In the genomic region with DNA sequence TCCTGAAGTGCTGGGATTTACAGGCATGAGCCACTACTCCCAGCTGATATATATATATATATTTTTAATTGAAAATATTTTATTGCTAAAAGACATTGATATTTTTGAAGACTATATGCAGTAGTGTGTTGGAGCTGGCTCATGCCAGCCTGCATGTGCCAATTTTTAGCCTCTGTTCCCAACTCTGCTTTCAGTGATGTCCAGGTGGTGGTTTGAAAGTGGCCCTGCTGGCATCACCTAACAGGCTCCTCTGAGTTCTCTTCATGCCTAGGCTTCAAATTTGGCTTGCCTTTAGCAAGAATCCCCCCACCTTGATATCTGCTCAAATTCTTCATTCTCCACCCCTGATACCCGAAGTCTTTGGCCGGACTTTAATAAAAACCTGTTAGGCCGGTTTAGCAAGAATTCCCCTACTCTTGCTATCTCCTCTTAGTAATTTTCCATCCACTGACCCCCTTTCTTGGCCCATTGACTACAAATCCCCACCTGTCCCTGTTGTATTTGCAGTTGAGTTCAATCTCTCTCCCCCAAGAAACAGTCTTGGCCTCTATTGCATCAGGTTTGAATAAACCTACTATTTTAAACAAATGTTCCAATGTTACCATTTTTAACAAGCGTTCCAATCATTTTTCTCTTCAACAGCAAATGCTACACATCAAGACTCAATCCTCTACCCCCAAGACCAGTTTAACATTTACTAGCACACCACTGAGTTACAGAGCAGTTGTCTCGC, we compare ENCODE assay signal across 28 cellular contexts. TPM values are rescaled to one million over a fixed set of nuclear protein-coding genes. Genes with fewer than 3 reads are reported as not detected.
DNase-seq lines count a peak whose midpoint lies in the region; ATAC-seq, FAIRE-seq and TF ChIP-seq lines count a peak whose summit lies in the region.
"Had no signal": no experiment of that assay in that cellular context is flagged by ENCODE, and none has a peak within 500 bp of the region (broad histone marks: within the 10 kb centered on the region; RNA-seq: fewer than 3 reads in every experiment).

No MANE protein-coding gene starts in this region.

- H2AFZ ChIP-seq in H1 (ENCODE audit: low read length): no peak overlapping the region
- H2AFZ ChIP-seq in trophoblast cell (ENCODE audit: insufficient read depth, low read length, poor library complexity): no peak overlapping the region

- peak overlapping the region; percentile 32; the same call in 1 of the 2 replicates for H3K18ac ChIP-seq in H1 (ENCODE audit: extremely low read depth, low read length)
- H3K18ac ChIP-seq in trophoblast cell (ENCODE audit: low read length): peak overlapping the region; percentile 56

- peak; percentile 13 for FAIRE-seq in H1 (lab: Jason Lieb, UNC)
- FAIRE-seq: GM18507 had no signal

- H3K14ac ChIP-seq in H1 (ENCODE audit: insufficient read length): no peak overlapping the region
- H3K14ac ChIP-seq in trophoblast cell (ENCODE audit: low read length): no peak overlapping the region

- H3K9ac ChIP-seq in H1 (replicated peaks in 1 of 4; ENCODE audit: extremely low read depth in 1 of 4, low read depth in 3 of 4, low read length in 3 of 4) (no peak overlapping the region), trophoblast cell (ENCODE audit: low read length) (no peak overlapping the region)
- H3K9ac ChIP-seq: KMS-11 had no signal

- no peak overlapping the region for H4K12ac ChIP-seq in trophoblast cell (ENCODE audit: low read depth, low read length)

- H3K36me3 ChIP-seq in H1 (ENCODE audit: control insufficient read depth in 2 of 4, insufficient read depth in 4 of 4, low read length in 3 of 4) (no peaks in the 10 kb centered on the region), trophoblast cell (ENCODE audit: control insufficient read depth in 1 of 2, insufficient read depth in 2 of 2, low read length in 2 of 2) (no peaks in the 10 kb centered on the region), gastrocnemius medialis (no peaks in the 10 kb centered on the region)
- H3K36me3 ChIP-seq: HAP-1, Peyer's patch, spleen, tibial nerve had no signal

- no peaks in the 10 kb centered on the region for H3K79me1 ChIP-seq in H1 (ENCODE audit: low read depth, low read length)
- H3K79me1 ChIP-seq in trophoblast cell (ENCODE audit: low read length): peaks cover 4% of the 10 kb centered on the region

- no peak overlapping the region for H2BK15ac ChIP-seq in H1 (ENCODE audit: low read length)

- no peaks in the 10 kb centered on the region for H3K9me3 Mint-ChIP-seq in T-cell
- H3K9me3 Mint-ChIP-seq: activated CD4-positive, alpha-beta T cell treated with anti-CD3 and anti-CD28 coated beads, Interleukin-2, amount 10 ng/mL, durations not matched to agents 7 days and 5 days; activated T-helper 17 cell treated with anti-CD3 and anti-CD28 coated beads, Interleukin-2, amount 50 U/mL, for 72 hours; CD14-positive monocyte had no signal

- H3K23me2 ChIP-seq in H1 (ENCODE audit: low read depth, low read length): no peaks in the 10 kb centered on the region

- no peak for ATAC-seq in gastrocnemius medialis
- no peak for ATAC-seq in T-cell (replicated peaks in 1 of 4)
- ATAC-seq: activated T-helper 17 cell treated with anti-CD3 and anti-CD28 coated beads, Interleukin-2, amount 50 U/mL, for 72 hours; foreskin keratinocyte had no signal

- peaks cover 7 to 19% (median 13%) of the 10 kb centered on the region in 4 experiments; a peak in 5 of 7 replicates for H3K4me1 ChIP-seq in H1 (replicated peaks in 1 of 4; ENCODE audit: control insufficient read depth in 3 of 4, insufficient read depth in 4 of 4, low read length in 3 of 4)
- H3K4me1 ChIP-seq in trophoblast cell (ENCODE audit: control insufficient read depth in 1 of 2, insufficient read depth in 2 of 2, low read length in 2 of 2): peaks cover 12 to 13% of the 10 kb centered on the region in 2 experiments
- H3K4me1 ChIP-seq in gastrocnemius medialis: no peaks in the 10 kb centered on the region
- H3K4me1 ChIP-seq: foreskin keratinocyte, Peyer's patch, spleen had no signal

- H3K23ac ChIP-seq in H1 (ENCODE audit: insufficient read length): no peak overlapping the region
- H3K23ac ChIP-seq in trophoblast cell (ENCODE audit: low read length): no peak overlapping the region

- peak overlapping the region; percentile 91 for H2BK120ac ChIP-seq in H1 (replicated peaks; ENCODE audit: low read depth, low read length)
- peak overlapping the region; percentile 73 for H2BK120ac ChIP-seq in trophoblast cell (ENCODE audit: insufficient read depth, low read length, poor library complexity)

- no peaks in the 10 kb centered on the region for H3K79me2 ChIP-seq in H1 (ENCODE audit: control insufficient read depth in 1 of 2, insufficient read depth in 2 of 2, low read length in 2 of 2)
- no peaks in the 10 kb centered on the region for H3K79me2 ChIP-seq in trophoblast cell (ENCODE audit: control insufficient read depth, insufficient read depth, low read length, poor library complexity)

- H2BK5ac ChIP-seq in H1 (ENCODE audit: low read depth, low read length) (peak overlapping the region; percentile 86; the same call in 1 of the 2 replicates), trophoblast cell (ENCODE audit: low read depth, low read length, poor library complexity) (peak overlapping the region; percentile 24)

- H2BK12ac ChIP-seq in H1 (ENCODE audit: low read depth, low read length) (peak overlapping the region; percentile 87; the same call in 1 of the 2 replicates), trophoblast cell (ENCODE audit: low read length) (peak overlapping the region; percentile 88)

- H3K36me3 Mint-ChIP-seq in T-cell: no peaks in the 10 kb centered on the region
- H3K36me3 Mint-ChIP-seq: activated naive CD8-positive, alpha-beta T cell; CD14-positive monocyte had no signal

- H3K4me3 ChIP-seq in H1 (ENCODE audit: extremely low read depth in 1 of 4, insufficient read depth in 2 of 4, low read depth in 3 of 4, low read length in 4 of 4) (peak overlapping the region in 1 of 4 experiments; percentile 12; a peak in 1 of 8 replicates), trophoblast cell (ENCODE audit: low read depth, low read length) (no peak overlapping the region), gastrocnemius medialis (no peak overlapping the region)
- H3K4me3 ChIP-seq: HAP-1, Peyer's patch, spleen, tibial nerve had no signal

- no peaks in the 10 kb centered on the region for H3K27me3 Mint-ChIP-seq in T-cell
- H3K27me3 Mint-ChIP-seq: activated naive CD8-positive, alpha-beta T cell; activated T-helper 17 cell treated with anti-CD3 and anti-CD28 coated beads, Interleukin-2, amount 50 U/mL, for 72 hours had no signal

- H3K27me3 ChIP-seq in H1 (replicated peaks in 1 of 4; ENCODE audit: control insufficient read depth in 3 of 4, extremely low read depth in 1 of 4, insufficient read depth in 3 of 4, low read length in 3 of 4) (no peaks in the 10 kb centered on the region), trophoblast cell (ENCODE audit: insufficient read depth, low read length) (no peaks in the 10 kb centered on the region), gastrocnemius medialis (no peaks in the 10 kb centered on the region)
- H3K27me3 ChIP-seq: foreskin keratinocyte, Peyer's patch, spleen, tibial nerve had no signal

- H3K27ac ChIP-seq in H1 (ENCODE audit: low read depth, low read length) (no peak overlapping the region; the same call in 1 of the 2 replicates), trophoblast cell (ENCODE audit: low read depth, low read length) (no peak overlapping the region), gastrocnemius medialis (no peak overlapping the region)
- H3K27ac ChIP-seq: foreskin keratinocyte, KMS-11, Peyer's patch, spleen, tibial nerve had no signal

- in situ Hi-C loops in gastrocnemius medialis (cut with MboI; ENCODE audit: low sequenced_read_pairs in 4 of 4): no loop called here

- no peak overlapping the region for H3K27ac Mint-ChIP-seq in T-cell
- H3K27ac Mint-ChIP-seq: activated CD4-positive, alpha-beta T cell treated with anti-CD3 and anti-CD28 coated beads, Interleukin-2, amount 10 ng/mL, durations not matched to agents 7 days and 5 days; activated naive CD8-positive, alpha-beta T cell; activated T-helper 17 cell treated with anti-CD3 and anti-CD28 coated beads, Interleukin-2, amount 50 U/mL, for 72 hours had no signal

- H3K9me3 ChIP-seq in H1 (ENCODE audit: insufficient read depth in 2 of 2, low read depth in 1 of 2, low read length in 1 of 2): no peaks in the 10 kb centered on the region
- no peaks in the 10 kb centered on the region for H3K9me3 ChIP-seq in trophoblast cell (ENCODE audit: insufficient read depth, low read depth, low read length)
- H3K9me3 ChIP-seq in gastrocnemius medialis: no peaks in the 10 kb centered on the region
- H3K9me3 ChIP-seq: HAP-1, Peyer's patch, spleen, tibial nerve had no signal

- CTCF ChIA-PET in H1 (lab: Charles Lee; ENCODE audit: partially characterized antibody) (interaction anchor here (1.5 to 5.9 kb wide), 7 partner anchors 11 to 59 kb away, joined by 4 to 60 read pairs (median 7); no protein-coding TSS in a partner anchor), T-cell (lab: Charles Lee) (no interaction called here)

- intact Hi-C loops in gastrocnemius medialis (cut with DNase I; ENCODE audit: low total_unique reads): no loop called here

- no peak for TF ChIP-seq CTCF in H1 (IDR thresholded peaks at IDR 0.05; ENCODE audit: control extremely low read depth in 1 of 3, insufficient read depth in 1 of 3, low read depth in 1 of 3, low read length in 3 of 3)
- TF ChIP-seq CTCF in gastrocnemius medialis (IDR thresholded peaks at IDR 0.05 in 4 of 5, conservative IDR thresholded peaks at IDR 0.05 in 1 of 5): no peak

- no peak for TF ChIP-seq RAD21 in H1 (IDR thresholded peaks at IDR 0.05 in 1 of 2, conservative IDR thresholded peaks at IDR 0.05 in 1 of 2; ENCODE audit: low read depth in 2 of 2, low read length in 2 of 2)

- no peak overlapping the region for H3K56ac ChIP-seq in H1 (replicated peaks; ENCODE audit: insufficient read length, low read depth, low read length)

- H4K5ac ChIP-seq in H1 (ENCODE audit: insufficient read length, low read depth, low read length): peak overlapping the region; percentile 47

- POLR2A ChIA-PET in H1 (lab: Charles Lee; ENCODE audit: partially characterized antibody): interaction anchor here (1.0 to 1.3 kb wide), 3 partner anchors 10 to 24 kb away, joined by 3 to 4 read pairs (median 3); a partner anchor contains a TSS
- POLR2A ChIA-PET in T-cell (lab: Charles Lee): no interaction called here

- DNase-seq in DMS53 (lab: John Stamatoyannopoulos, UW) (peak; percentile 61), LoVo (ENCODE audit: low spot score) (peak; percentile 36), H1 (ENCODE audit: low read depth in 1 of 2, low spot score in 2 of 2) (no peak), trophoblast cell (peak in 1 of 2 donors; percentile 62), gastrocnemius medialis (no peak), GOT3 (lab: John Stamatoyannopoulos, UW) (no peak), T-cell (no peak)
- no peak for DNase-seq in effector CD8-positive, alpha-beta T cell (lab: John Stamatoyannopoulos, UW)
- DNase-seq: activated CD4-positive, alpha-beta T cell treated with anti-CD3 and anti-CD28 coated beads, Interleukin-2, amount 10 ng/mL, durations not matched to agents 7 days and 5 days; foreskin keratinocyte; hippocampal formation; islet precursor cell; NCI-H187; NCI-H345; NK-92 treated with Interleukin-12 subunit alpha and Interleukin-12 subunit beta, amount 100 ng/mL, for 24 hours; Peyer's patch; retina; spleen; stimulated activated CD4-positive, alpha-beta T cell treated with anti-CD3 and anti-CD28 coated beads, Interleukin-4, amount 100 ng/mL, for 1 hour; stimulated activated naive CD4-positive, alpha-beta T cell treated with Interleukin-2 at 50 U/mL for 16 hours; T-helper 2 cell had no signal

- H2AK5ac ChIP-seq in H1 (ENCODE audit: low read depth, low read length): no peak overlapping the region; the same call in none of the 2 replicates
- H2AK5ac ChIP-seq in trophoblast cell (ENCODE audit: low read length): no peak overlapping the region

- H4K91ac ChIP-seq in H1 (replicated peaks; ENCODE audit: insufficient read length, low read length) (peak overlapping the region; percentile 92), trophoblast cell (ENCODE audit: low read depth, low read length) (peak overlapping the region; percentile 78)

- H2BK20ac ChIP-seq in H1 (ENCODE audit: low read length): 0 out of 2 replicates have a peak overlapping the region, but pooled peaks have one; percentile 98

- H3K4me3 Mint-ChIP-seq in T-cell: no peak overlapping the region
- H3K4me3 Mint-ChIP-seq: activated CD4-positive, alpha-beta T cell treated with anti-CD3 and anti-CD28 coated beads, Interleukin-2, amount 10 ng/mL, durations not matched to agents 7 days and 5 days; activated naive CD8-positive, alpha-beta T cell; activated T-helper 17 cell treated with anti-CD3 and anti-CD28 coated beads, Interleukin-2, amount 50 U/mL, for 72 hours; CD14-positive monocyte had no signal

- TF ChIP-seq EP300 in H1 (IDR thresholded peaks at IDR 0.05; ENCODE audit: borderline replicate concordance in 1 of 2, low read depth in 2 of 2, low read length in 2 of 2): 0 out of 3 replicates have a peak, but pooled peaks of 1 of the 2 experiments have one; percentile 20

- H3K4me2 ChIP-seq in H1 (ENCODE audit: insufficient read depth in 1 of 2, low read depth in 2 of 2, low read length in 2 of 2) (peak overlapping the region; percentile 32 to 48), trophoblast cell (ENCODE audit: low read length) (peak overlapping the region; percentile 15)
- H3K4me2 ChIP-seq: KMS-11 had no signal

- TF ChIP-seq POLR2A in H1 (IDR thresholded peaks at IDR 0.05; ENCODE audit: control extremely low read depth in 1 of 2, low read depth in 2 of 2, low read length in 2 of 2) (no peak), gastrocnemius medialis (IDR thresholded peaks at IDR 0.05) (no peak)

- 65% methylated on average over 5 of the region's 5 CpGs; no CpG with 5 or more reads in 1 of the 2 experiments for WGBS in H1 (ENCODE audit: extremely low coverage in 1 of 2, insufficient coverage in 1 of 2, insufficient read length in 1 of 2, insufficient replicate concordance in 2 of 2, low coverage in 1 of 2, low lambda C conversion rate in 2 of 2, missing lambda C conversion rate in 1 of 2), 2 experiments
- WGBS in trophoblast cell (ENCODE audit: extremely low coverage, insufficient coverage, insufficient read length): no CpG with 5 or more reads among the region's 5 CpGs

- no peak overlapping the region for H4K8ac ChIP-seq in H1 (ENCODE audit: extremely low read depth, insufficient read depth, low read length)
- no peak overlapping the region for H4K8ac ChIP-seq in trophoblast cell (ENCODE audit: low read depth, low read length)

- no peaks in the 10 kb centered on the region for H4K20me1 ChIP-seq in H1 (replicated peaks in 1 of 2; ENCODE audit: control insufficient read depth in 1 of 2, insufficient read depth in 2 of 2, low read length in 2 of 2)

- H3K4ac ChIP-seq in H1 (replicated peaks; ENCODE audit: insufficient read length, low read depth, low read length): peak overlapping the region; percentile 88
- no peak overlapping the region for H3K4ac ChIP-seq in trophoblast cell (ENCODE audit: low read depth, low read length)

- H3K4me1 Mint-ChIP-seq in T-cell: no peaks in the 10 kb centered on the region
- H3K4me1 Mint-ChIP-seq: activated CD4-positive, alpha-beta T cell treated with anti-CD3 and anti-CD28 coated beads, Interleukin-2, amount 10 ng/mL, durations not matched to agents 7 days and 5 days; activated T-helper 17 cell treated with anti-CD3 and anti-CD28 coated beads, Interleukin-2, amount 50 U/mL, for 72 hours; CD14-positive monocyte had no signal

RNA-seq across cellular contexts. Expression of a gene that starts 23.9 kb away (rescaled TPM):
- 31.3 and 34.0 TPM in 2 replicates for total RNA-seq in H1 (2021; fragmentation: NEBNext Ultra II Directional; extraction: Animal tissue kit (Norgen Biotek cat#: 25700))
- polyA plus RNA-seq in H1 (2011; rRNA removed): 28.4 and 36.8 TPM in 2 replicates
- 37.1 TPM for polyA plus RNA-seq in H1 (2011; cell fraction: cytosol; rRNA removed)
- polyA plus RNA-seq in H1 (2011; cell fraction: nucleus; rRNA removed): 50.6 TPM
- 32.0 to 42.5 TPM (median 40.4 TPM) in 4 replicates for polyA plus RNA-seq in H1 (2012, experiment 1 of 2)
- 48.9 TPM for polyA plus RNA-seq in H1 (2012, experiment 2 of 2)
- 43.7 TPM for polyA plus RNA-seq in H1 (2013, experiment 1 of 2)
- polyA plus RNA-seq in H1 (2013, experiment 2 of 2): 44.5 TPM
- 30.4 and 36.1 TPM in 2 replicates for polyA minus RNA-seq in H1 (2011; rRNA and poly(A)+ RNA removed)
- 37.1 TPM for polyA minus RNA-seq in H1 (2011; cell fraction: cytosol; rRNA and poly(A)+ RNA removed)
- 19.4 TPM for polyA minus RNA-seq in H1 (2011; cell fraction: nucleus; rRNA and poly(A)+ RNA removed)
- 73.2 and 80.7 TPM in 2 replicates for polyA plus RNA-seq in trophoblast cell (2013)
- total RNA-seq in gastrocnemius medialis: 10 to 100 TPM; 27.4 to 42.1 (median 29.4) TPM
- 10 to 100 TPM in 4 of 5 donors, 1 to 10 TPM in 1; 8.5 to 49.7 (median 19.2) TPM for total RNA-seq in T-cell

Comparison
In these comparisons a context has a peak if more than half of its experiments do, and no peak if none do; other contexts are left out.
1. DNase-seq: peak in DMS53 (single experiment) and LoVo (single experiment); none in H1 (0 of 2), gastrocnemius medialis (0 of 2), GOT3 (single experiment), effector CD8-positive, alpha-beta T cell (single experiment) and T-cell (0 of 34).